Comparison of ENCODE assay signal across 8 cellular contexts in genomic region chr1:85330711-85331290, GRCh38. TPM values are rescaled to one million over a fixed set of nuclear protein-coding genes. Genes with fewer than 3 reads are reported as not detected.
DNase-seq lines count a peak whose midpoint lies in the region; ATAC-seq and TF ChIP-seq lines count a peak whose summit lies in the region.

No MANE protein-coding gene starts in this region.

- intact Hi-C loops in lower lobe of right lung (cut with DNase I) = no loop called here
- intact Hi-C loops in testis (cut with DNase I; ENCODE audit: low total_unique reads) = no loop called here

- no peak for TF ChIP-seq POLR2A in testis (IDR thresholded peaks at IDR 0.05)

- 50 to 73% methylated on average over 6 of the region's 6 CpGs for WGBS in testis, 2 donors

- TF ChIP-seq CTCF in AG04450 (IDR thresholded peaks at IDR 0.05; ENCODE audit: low read depth, low read length) (0 out of 2 replicates have a peak, but pooled peaks have one; percentile 7), lower lobe of right lung (IDR thresholded peaks at IDR 0.05) (no peak), testis (IDR thresholded peaks at IDR 0.05) (no peak)

- H3K4me1 ChIP-seq in lower lobe of right lung (peaks cover 26% of the 10 kb centered on the region), testis (no peaks in the 10 kb centered on the region)

- peaks cover 4% of the 10 kb centered on the region for H3K9me3 ChIP-seq in AG04450 (ENCODE audit: control insufficient read depth, insufficient read depth, low read length)
- H3K9me3 ChIP-seq in lower lobe of right lung = no peaks in the 10 kb centered on the region
- no peaks in the 10 kb centered on the region for H3K9me3 ChIP-seq in testis

- H3K27me3 ChIP-seq in AG04450 (ENCODE audit: control insufficient read depth, insufficient read depth, low read length) = no peaks in the 10 kb centered on the region
- no peaks in the 10 kb centered on the region for H3K27me3 ChIP-seq in lower lobe of right lung (ENCODE audit: low read depth)
- no peaks in the 10 kb centered on the region for H3K27me3 ChIP-seq in testis

- peak; percentile 74 for ATAC-seq in HG02642 (IDR thresholded peaks at IDR 0.05; ENCODE audit: poor library complexity, unreplicated experiment)
- peak; percentile 37 to 39 for ATAC-seq in lower lobe of right lung

- peak overlapping the region; percentile 96 for H3K27ac ChIP-seq in AG04450 (ENCODE audit: low read depth, low read length)
- H3K27ac ChIP-seq in lower lobe of right lung = peak overlapping the region; percentile 81
- peak overlapping the region in 1 of 2 donors; percentile 52 for H3K27ac ChIP-seq in testis

- H3K4me3 ChIP-seq in AG04450 (ENCODE audit: low read depth, low read length) = no peak overlapping the region
- no peak overlapping the region for H3K4me3 ChIP-seq in lower lobe of right lung
- no peak overlapping the region for H3K4me3 ChIP-seq in testis

- POLR2A ChIA-PET in AG04450 (lab: Yijun Ruan, JAX) = interaction anchor here (0.8 to 2.4 kb wide), 8 partner anchors 13 to 251 kb away, joined by 3 to 10 read pairs (median 4); no protein-coding TSS in a partner anchor

- H3K36me3 ChIP-seq in lower lobe of right lung (no peaks in the 10 kb centered on the region), testis (ENCODE audit: low read depth, missing control alignments) (no peaks in the 10 kb centered on the region)

- CTCF ChIA-PET in AG04450 (lab: Charles Lee) = interaction anchor here (0.7 to 4.5 kb wide), 6 partner anchors 10 to 371 kb away, joined by 3 to 19 read pairs (median 4); partner anchors contain the start of gene C1orf52

- peak; percentile 91 for DNase-seq in AG04450 (ENCODE audit: low read depth, low spot score)
- peak; percentile 75 for DNase-seq in amniotic stem cell (lab: John Stamatoyannopoulos, UW)
- DNase-seq in lower lobe of right lung = no peak
- DNase-seq in DMS79 (lab: John Stamatoyannopoulos, UW) = no peak
- DNase-seq in testis = no peak
- DNase-seq in NCI-H2196 treated with DMSO at 0.1 percent for 48 hours (lab: John Stamatoyannopoulos, UW; ENCODE audit: unreplicated experiment) = no peak
- DNase-seq in SIG-M5 (lab: John Stamatoyannopoulos, UW) = no peak

RNA-seq across cellular contexts. Expression of gene BCL10, which starts 54.4 kb away (rescaled TPM):
- polyA plus RNA-seq in AG04450 (2011; rRNA removed) (17.2 and 19.4 TPM in 2 replicates), testis (ENCODE audit: insufficient read depth, low read depth, low replicate concordance) (16.5 TPM)
- polyA minus RNA-seq in AG04450 (2011; rRNA and poly(A)+ RNA removed) = 19.7 and 22.8 TPM in 2 replicates
- total RNA-seq in lower lobe of right lung (27.4 TPM), testis (10 to 100 TPM; 16.8 to 21.2 TPM)

Comparison
In these comparisons a context has a peak if more than half of its experiments do, and no peak if none do; other contexts are left out.
1. DNase-seq: peak in AG04450 (single experiment) and amniotic stem cell (single experiment); none in lower lobe of right lung (single experiment), DMS79 (single experiment), testis (single experiment), NCI-H2196 treated with DMSO at 0.1 percent for 48 hours (single experiment) and SIG-M5 (single experiment).